ENCODE assay signal across 8 cellular contexts in the genomic region with DNA sequence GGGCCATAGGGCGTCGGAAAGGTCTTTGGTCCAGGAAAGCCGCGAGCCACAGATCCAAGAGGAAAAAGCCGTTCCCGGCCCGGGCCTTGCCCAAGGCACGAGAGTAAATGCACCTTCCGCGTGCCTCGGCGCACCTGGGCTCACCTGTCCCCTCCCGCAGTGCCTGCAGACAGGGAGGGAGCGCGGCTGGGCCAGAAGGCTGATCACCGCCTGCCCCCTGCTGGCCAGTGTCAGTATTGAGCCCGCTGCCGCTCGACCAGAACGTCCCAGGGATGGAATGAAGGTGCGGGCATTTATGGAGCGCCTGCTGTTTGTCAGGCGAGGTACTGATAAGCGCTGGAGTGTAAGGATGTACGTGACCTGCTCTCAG. TPM values are rescaled to one million over a fixed set of nuclear protein-coding genes. Genes with fewer than 3 reads are reported as not detected.
DNase-seq lines count a peak whose midpoint lies in the region; ATAC-seq and TF ChIP-seq lines count a peak whose summit lies in the region.

No MANE protein-coding gene starts in this region.

- H3K4me3 Mint-ChIP-seq in nephron: peak overlapping the region; percentile 79 to 83 (median 82)

- TF ChIP-seq CTCF in BJ (IDR thresholded peaks at IDR 0.05; ENCODE audit: insufficient read depth, low read depth, low read length) (peak; percentile 94), LNCaP clone FGC (IDR thresholded peaks at IDR 0.05; ENCODE audit: control insufficient read depth, extremely low read depth, insufficient read depth) (peak; percentile 96), fibroblast of villous mesenchyme (IDR thresholded peaks at IDR 0.05; ENCODE audit: insufficient read depth, low read depth, low read length) (peak; percentile 93), nephron (IDR thresholded peaks at IDR 0.05; ENCODE audit: unreplicated experiment in 3 of 3) (peak; percentile 99)

- H3K36me3 ChIP-seq in BJ (ENCODE audit: control insufficient read depth, insufficient read depth, low read length): no peaks in the 10 kb centered on the region; the same call in 1 of the 2 replicates

- peak overlapping the region in 2 of 3 experiments; percentile 21 to 53 for H3K27ac Mint-ChIP-seq in nephron

- CTCF ChIA-PET in BJ (lab: Yijun Ruan, JAX): interaction anchor here (0.7 to 5.3 kb wide), 55 partner anchors 9 to 377 kb away, joined by 3 to 149 read pairs (median 4); a partner anchor contains a TSS

- H3K9me3 Mint-ChIP-seq in nephron: no peaks in the 10 kb centered on the region

- H3K27me3 ChIP-seq in BJ (ENCODE audit: control insufficient read depth, insufficient read depth, low read length): no peaks in the 10 kb centered on the region

- POLR2A ChIA-PET in BJ (lab: Charles Lee): interaction anchor here (0.7 kb wide), 2 partner anchors 525 to 592 kb away, joined by 15 to 20 read pairs; no protein-coding TSS in a partner anchor

- H3K4me3 ChIP-seq in BJ (ENCODE audit: low read depth, low read length): peak overlapping the region; percentile 54
- peak overlapping the region; percentile 67 for H3K4me3 ChIP-seq in LNCaP clone FGC (ENCODE audit: low read depth, low read length)
- peak overlapping the region; percentile 65 for H3K4me3 ChIP-seq in fibroblast of villous mesenchyme (ENCODE audit: low read depth, low read length)

- H3K27me3 Mint-ChIP-seq in nephron (ENCODE audit: low read depth): peaks cover 3% of the 10 kb centered on the region

- peaks cover 5% of the 10 kb centered on the region for H3K4me1 Mint-ChIP-seq in nephron

- H3K36me3 Mint-ChIP-seq in nephron (ENCODE audit: low read depth): no peaks in the 10 kb centered on the region

- DNase-seq in BJ (ENCODE audit: low read depth) (no peak), LNCaP clone FGC (ENCODE audit: low read depth) (peak; percentile 73), RPMI8226 (peak; percentile 83), fibroblast of villous mesenchyme (ENCODE audit: low read depth) (peak; percentile 69)
- DNase-seq in activated effector memory CD4-positive, alpha-beta T cell treated with anti-CD3 and anti-CD28 coated beads, Interleukin-2, amount 50 U/mL, for 16 hours: peak; percentile 94
- DNase-seq in stimulated activated naive CD8-positive, alpha-beta T cell treated with anti-CD3 and anti-CD28 coated beads, Interleukin-15, Interleukin-2, amounts not matched to agents 100 U/mL and 50 U/mL, for 24 hours: peak; percentile 89

- peak; percentile 63 for ATAC-seq in GM19467 (IDR thresholded peaks at IDR 0.05; ENCODE audit: unreplicated experiment)
- ATAC-seq in stimulated activated naive CD8-positive, alpha-beta T cell treated with anti-CD3 and anti-CD28 coated beads, Interleukin-15, Interleukin-2, amounts not matched to agents 100 U/mL and 50 U/mL, for 24 hours: peak; percentile 85

RNA-seq across cellular contexts. Expression of a gene that starts 0.7 kb away (rescaled TPM):
- 9.1 and 11.5 TPM in 2 replicates for polyA plus RNA-seq in BJ (2011; rRNA removed)
- polyA minus RNA-seq in BJ (2011; rRNA and poly(A)+ RNA removed): 8.2 and 8.6 TPM in 2 replicates
- 5.6 and 7.4 TPM in 2 replicates for total RNA-seq in fibroblast of villous mesenchyme

RNA-seq across cellular contexts. Expression of a gene that starts 22.4 kb away (rescaled TPM):
- 23.9 and 27.1 TPM in 2 replicates for polyA plus RNA-seq in BJ (2011; rRNA removed)
- polyA minus RNA-seq in BJ (2011; rRNA and poly(A)+ RNA removed): 56.7 and 57.2 TPM in 2 replicates
- total RNA-seq in fibroblast of villous mesenchyme: 38.7 and 39.3 TPM in 2 replicates

RNA-seq across cellular contexts. Expression of a gene that starts 26.7 kb away (rescaled TPM):
- polyA plus RNA-seq in BJ (2011; rRNA removed): 0.27 and 0.52 TPM in 2 replicates
- 0.28 and 0.31 TPM in 2 replicates for polyA minus RNA-seq in BJ (2011; rRNA and poly(A)+ RNA removed)
- under 0.01 TPM in 1 of 2 replicates, not detected in the other for total RNA-seq in fibroblast of villous mesenchyme
